Comparison of ENCODE assay signal across 8 cellular contexts in genomic region chr9:114587345-114588149, GRCh38. TPM values are rescaled to one million over a fixed set of nuclear protein-coding genes. Genes with fewer than 3 reads are reported as not detected.
DNase-seq lines count a peak whose midpoint lies in the region; ATAC-seq and TF ChIP-seq lines count a peak whose summit lies in the region.

A gene with protein sequence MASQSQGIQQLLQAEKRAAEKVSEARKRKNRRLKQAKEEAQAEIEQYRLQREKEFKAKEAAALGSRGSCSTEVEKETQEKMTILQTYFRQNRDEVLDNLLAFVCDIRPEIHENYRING (plus strand): TSS chr9:114587769. CDS start chr9:114587839, 70 bp downstream.

- H3K4me1 Mint-ChIP-seq in activated naive CD8-positive, alpha-beta T cell treated with anti-CD3 and anti-CD28 coated beads, Interleukin-2, amount 10 ng/mL, durations not matched to agents 7 days and 5 days, result peaks cover 43% of the 10 kb centered on the region

- TF ChIP-seq POLR2A in ovary (IDR thresholded peaks at IDR 0.05), result peak; percentile 95
- peak; percentile 2 to 97 for TF ChIP-seq POLR2A in thyroid gland (IDR thresholded peaks at IDR 0.05)

- H3K4me3 ChIP-seq in GM12864 (ENCODE audit: low read depth, low read length) (peak within 1 kb of the TSS; percentile 94), SU-DHL-6 (ENCODE audit: insufficient read depth, low read length, poor library complexity, severe bottlenecking) (peak within 1 kb of the TSS; percentile 86), ovary (peak within 1 kb of the TSS; percentile 94), thyroid gland (replicated peaks in 1 of 3) (peak within 1 kb of the TSS; percentile 65 to 99 (median 79))

- H2AFZ ChIP-seq in SU-DHL-6 (ENCODE audit: low read depth, low read length, severe bottlenecking), result peak within 1 kb of the TSS; percentile 93

- ATAC-seq in HG02678 (IDR thresholded peaks at IDR 0.05; ENCODE audit: unreplicated experiment), result peak; percentile 94
- ATAC-seq in activated naive CD8-positive, alpha-beta T cell treated with anti-CD3 and anti-CD28 coated beads, Interleukin-2, amount 10 ng/mL, durations not matched to agents 7 days and 5 days (ENCODE audit: low read depth), result peak; percentile 95
- peak; percentile 100 for ATAC-seq in Right ventricle myocardium inferior

- H3K4me3 Mint-ChIP-seq in activated naive CD8-positive, alpha-beta T cell treated with anti-CD3 and anti-CD28 coated beads, Interleukin-2, amount 10 ng/mL, durations not matched to agents 7 days and 5 days, result peak within 1 kb of the TSS; percentile 98

- peaks cover 2% of the 10 kb centered on the region for H3K27me3 Mint-ChIP-seq in activated naive CD8-positive, alpha-beta T cell treated with anti-CD3 and anti-CD28 coated beads, Interleukin-2, amount 10 ng/mL, durations not matched to agents 7 days and 5 days

- no peaks in the 10 kb centered on the region for H3K9me3 Mint-ChIP-seq in activated naive CD8-positive, alpha-beta T cell treated with anti-CD3 and anti-CD28 coated beads, Interleukin-2, amount 10 ng/mL, durations not matched to agents 7 days and 5 days

- POLR2A ChIA-PET in activated naive CD8-positive, alpha-beta T cell treated with anti-CD3 and anti-CD28 coated beads, Interleukin-2, amount 10 ng/mL, durations not matched to agents 7 days and 5 days (lab: Charles Lee), result interaction anchor here (0.5 to 2.8 kb wide), 25 partner anchors 10 to 1212 kb away, joined by 3 to 49 read pairs (median 4); partner anchors contain the start of genes AKNA, TMEM268 and TNFSF8

- H3K27ac Mint-ChIP-seq in activated naive CD8-positive, alpha-beta T cell treated with anti-CD3 and anti-CD28 coated beads, Interleukin-2, amount 10 ng/mL, durations not matched to agents 7 days and 5 days, result peak within 1 kb of the TSS; percentile 96

- H3K4me2 ChIP-seq in SU-DHL-6 (ENCODE audit: low read depth, low read length, poor library complexity, severe bottlenecking), result peak within 1 kb of the TSS; percentile 77

- no peaks in the 10 kb centered on the region for H4K20me1 ChIP-seq in SU-DHL-6 (ENCODE audit: low read depth, low read length)

- WGBS in ovary, 3 donors, result 0 to 1% (median 0%) methylated on average over 47 to 50 of the region's 50 CpGs
- WGBS in thyroid gland, 2 donors, result 2 to 3% methylated on average over 19 to 23 of the region's 50 CpGs

- intact Hi-C loops in Right ventricle myocardium inferior (cut with DNase I), result loop anchor here (2.0 to 10.0 kb wide), 2 partner anchors 19 to 193 kb away; no protein-coding TSS in a partner anchor
- intact Hi-C loops in ovary (cut with DNase I), result loop anchor here in 1 of 4 donors (10.0 kb wide), 1 partner anchor 83 kb away; the partner anchor contains the start of gene WHRN
- intact Hi-C loops in thyroid gland (cut with DNase I), result loop anchor here (10.0 kb wide), 1 partner anchor 183 kb away; no protein-coding TSS in a partner anchor

- H3K9me2 ChIP-seq in SU-DHL-6 (replicated peaks; ENCODE audit: insufficient read depth, low read length), result no peaks in the 10 kb centered on the region

- H3K27me3 ChIP-seq in SU-DHL-6 (ENCODE audit: low read length), result no peaks in the 10 kb centered on the region
- no peaks in the 10 kb centered on the region for H3K27me3 ChIP-seq in ovary
- no peaks in the 10 kb centered on the region for H3K27me3 ChIP-seq in thyroid gland

- H3K4me1 ChIP-seq in ovary (ENCODE audit: insufficient read depth), result peaks cover 13% of the 10 kb centered on the region
- H3K4me1 ChIP-seq in thyroid gland, result peaks cover 21 to 32% of the 10 kb centered on the region in 2 donors

- no peak for TF ChIP-seq CTCF in GM12864 (IDR thresholded peaks at IDR 0.05; ENCODE audit: low read depth, low read length, missing control alignments)
- TF ChIP-seq CTCF in SU-DHL-6 (IDR thresholded peaks at IDR 0.05; ENCODE audit: insufficient read depth, low read length, poor library complexity, severe bottlenecking), result no peak
- TF ChIP-seq CTCF in ovary (IDR thresholded peaks at IDR 0.05), result peak in 2 of 3 donors; percentile 11 to 27
- peak in 2 of 6 experiments; percentile 34 to 37 for TF ChIP-seq CTCF in thyroid gland (IDR thresholded peaks at IDR 0.05)

- H3K36me3 ChIP-seq in SU-DHL-6 (ENCODE audit: low read length) (no peaks in the 10 kb centered on the region), ovary (no peaks in the 10 kb centered on the region), thyroid gland (peaks cover 0 to under 1% of the 10 kb centered on the region in 2 donors)

- peaks cover 49% of the 10 kb centered on the region for H3K79me2 ChIP-seq in SU-DHL-6 (ENCODE audit: insufficient read depth, low read length)

- no peak for TF ChIP-seq EP300 in ovary (IDR thresholded peaks at IDR 0.05)

- peaks cover 15% of the 10 kb centered on the region for H3K36me3 Mint-ChIP-seq in activated naive CD8-positive, alpha-beta T cell treated with anti-CD3 and anti-CD28 coated beads, Interleukin-2, amount 10 ng/mL, durations not matched to agents 7 days and 5 days

- peaks cover 9% of the 10 kb centered on the region; the same call in 1 of the 2 replicates for H3F3A ChIP-seq in SU-DHL-6 (ENCODE audit: insufficient read depth)

- peak within 1 kb of the TSS; percentile 40 for H3K27ac ChIP-seq in SU-DHL-6 (ENCODE audit: low read depth, low read length)
- H3K27ac ChIP-seq in ovary, result peak within 1 kb of the TSS; percentile 73 to 76
- H3K27ac ChIP-seq in thyroid gland, result peak within 1 kb of the TSS; percentile 60 to 96 (median 77)

- H3K9me3 ChIP-seq in SU-DHL-6 (ENCODE audit: insufficient read depth, low read length) (no peaks in the 10 kb centered on the region), ovary (no peaks in the 10 kb centered on the region), thyroid gland (no peaks in the 10 kb centered on the region)

- H3K9ac ChIP-seq in SU-DHL-6 (ENCODE audit: low read length), result peak within 1 kb of the TSS; percentile 84

- DNase-seq in GM12864 (ENCODE audit: low read depth) (peak; percentile 97), NCI-H128 (lab: John Stamatoyannopoulos, UW; ENCODE audit: unreplicated experiment) (peak; percentile 96), Right ventricle myocardium inferior (ENCODE audit: missing footprints) (peak; percentile 100), ovary (peak; percentile 99 to 100 (median 100)), thyroid gland (peak; percentile 100)
- DNase-seq in activated naive CD8-positive, alpha-beta T cell treated with anti-CD3 and anti-CD28 coated beads, Interleukin-2, amount 10 ng/mL, durations not matched to agents 7 days and 5 days, result peak; percentile 97

RNA-seq across cellular contexts. Expression of the gene that starts here (rescaled TPM):
- 10 to 100 TPM; 95.8 to 96.7 TPM for total RNA-seq in activated naive CD8-positive, alpha-beta T cell treated with anti-CD3 and anti-CD28 coated beads, Interleukin-2, amount 10 ng/mL, durations not matched to agents 7 days and 5 days
- 58.0 TPM for total RNA-seq in Right ventricle myocardium inferior
- 100 to 1,000 TPM in 4 of 7 donors, 10 to 100 TPM in 3; 93.5 to 211 (median 106) TPM for total RNA-seq in ovary
- polyA plus RNA-seq in ovary, result 100 to 1,000 TPM; 139 to 159 TPM
- 100 to 1,000 TPM; 193 to 223 (median 200) TPM for total RNA-seq in thyroid gland

Comparison
In these comparisons a context has a peak if more than half of its experiments do, and no peak if none do; other contexts are left out.
1. Peak in every context shown above with its lines: DNase-seq, ATAC-seq, H3K4me3 ChIP-seq and H3K27ac ChIP-seq.
2. CTCF ChIP-seq: peak in ovary (2 of 3); none in GM12864 (single experiment) and SU-DHL-6 (single experiment).